Comparison of ENCODE assay signal across 9 cellular contexts in the genomic region with DNA sequence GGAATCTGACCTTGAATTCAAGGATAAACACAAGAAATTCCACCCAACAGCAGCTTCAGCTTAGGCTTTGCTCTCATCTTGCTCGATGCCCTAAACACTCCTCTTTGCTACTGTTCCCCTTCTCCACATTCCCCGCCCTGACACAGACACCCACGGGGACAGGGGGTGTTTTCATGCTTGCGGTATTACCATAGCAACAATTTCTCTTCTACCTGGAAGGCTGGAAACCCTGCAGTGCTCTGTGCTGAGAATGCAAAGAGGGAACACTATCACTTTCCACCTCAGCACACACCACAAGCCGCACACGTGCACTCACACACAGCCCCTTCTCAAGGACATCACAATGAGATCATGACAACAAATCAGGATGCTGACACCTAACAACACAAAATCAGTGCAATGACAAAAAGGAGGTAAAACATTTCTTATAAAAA.
A peak's percentile ranks its signal among the peaks of the same experiment; 100 is the strongest.
DNase-seq lines count a peak whose midpoint lies in the region; ATAC-seq, FAIRE-seq and TF ChIP-seq lines count a peak whose summit lies in the region.
"Had no signal": no experiment of that assay in that cellular context is flagged by ENCODE, and none has a peak within 500 bp of the region (broad histone marks: within the 10 kb centered on the region; RNA-seq: fewer than 3 reads in every experiment).

No MANE protein-coding gene starts in this region.

- no peak overlapping the region for H3K4me3 ChIP-seq in gastroesophageal sphincter

- H3K27ac ChIP-seq in gastroesophageal sphincter = peak overlapping the region; percentile 93 to 100 (median 96)

- no peaks in the 10 kb centered on the region for H3K27me3 ChIP-seq in gastroesophageal sphincter

- DNase-seq in NCI-H146 (lab: John Stamatoyannopoulos, UW) (peak; percentile 37), NCI-H146 treated with DMSO at 0.1 percent for 48 hours (lab: John Stamatoyannopoulos, UW; ENCODE audit: unreplicated experiment) (no peak), erythroblast (lab: John Stamatoyannopoulos, UW) (no peak), H54 (ENCODE audit: insufficient read length, low spot score) (no peak)
- DNase-seq in activated CD8-positive, alpha-beta memory T cell treated with anti-CD3 and anti-CD28 coated beads for 1 hour (ENCODE audit: extremely low read depth in 1 of 2, low read depth in 1 of 2) = peak; percentile 42 to 59
- peak; percentile 80 for DNase-seq in stimulated activated CD4-positive, alpha-beta T cell treated with anti-CD3 and anti-CD28 coated beads, Interleukin-2, amount 100 ng/mL, for 4 hours (ENCODE audit: low read depth)

- H3K9me3 ChIP-seq in gastroesophageal sphincter = no peaks in the 10 kb centered on the region

- no peak for FAIRE-seq in H54 (lab: Jason Lieb, UNC)
- FAIRE-seq: A204.1 had no signal

- peaks cover 0 to 21% of the 10 kb centered on the region in 2 donors for H3K36me3 ChIP-seq in gastroesophageal sphincter

- peaks cover 34 to 98% (median 55%) of the 10 kb centered on the region in 3 donors for H3K4me1 ChIP-seq in gastroesophageal sphincter

- TF ChIP-seq EP300 in gastroesophageal sphincter (IDR thresholded peaks at IDR 0.05) = no peak

- no peak for TF ChIP-seq CTCF in gastroesophageal sphincter (IDR thresholded peaks at IDR 0.05)

- TF ChIP-seq POLR2A in gastroesophageal sphincter (IDR thresholded peaks at IDR 0.05) (no peak), erythroblast (IDR thresholded peaks at IDR 0.05; ENCODE audit: low read length) (no peak), H54 (IDR thresholded peaks at IDR 0.05; ENCODE audit: low read depth, low read length) (no peak)

- WGBS in gastroesophageal sphincter (ENCODE audit: low coverage in 1 of 2), 2 donors = 21 to 32% methylated on average over 5 to 6 of the region's 6 CpGs

- ATAC-seq in HG03196 (IDR thresholded peaks at IDR 0.05; ENCODE audit: unreplicated experiment) = peak; percentile 45
- ATAC-seq in gastroesophageal sphincter = no peak

Comparison
In these comparisons a context has a peak if more than half of its experiments do, and no peak if none do; other contexts are left out.
1. DNase-seq: peak in NCI-H146 (single experiment), activated CD8-positive, alpha-beta memory T cell treated with anti-CD3 and anti-CD28 coated beads for 1 hour (2 of 2) and stimulated activated CD4-positive, alpha-beta T cell treated with anti-CD3 and anti-CD28 coated beads, Interleukin-2, amount 100 ng/mL, for 4 hours (single experiment); none in NCI-H146 treated with DMSO at 0.1 percent for 48 hours (single experiment), erythroblast (0 of 2) and H54 (single experiment).